Comparison of ENCODE assay signal across 12 cellular contexts in genomic region chr12:114698566-114699163, GRCh38. TPM values are rescaled to one million over a fixed set of nuclear protein-coding genes. Genes with fewer than 3 reads are reported as not detected.
DNase-seq lines count a peak whose midpoint lies in the region; ATAC-seq, FAIRE-seq and TF ChIP-seq lines count a peak whose summit lies in the region.
"Had no signal": no experiment of that assay in that cellular context is flagged by ENCODE, and none has a peak within 500 bp of the region (broad histone marks: within the 10 kb centered on the region; RNA-seq: fewer than 3 reads in every experiment).

No MANE protein-coding gene starts in this region.

- no peak for TF ChIP-seq EP300 in suprapubic skin (IDR thresholded peaks at IDR 0.05)

- 37% methylated on average over 6 of the region's 6 CpGs for WGBS in suprapubic skin

- H3K27ac ChIP-seq in lower lobe of right lung = no peak overlapping the region
- H3K27ac ChIP-seq in suprapubic skin = no peak overlapping the region

- H3K9me3 ChIP-seq in lower lobe of right lung (no peaks in the 10 kb centered on the region), suprapubic skin (no peaks in the 10 kb centered on the region)

- peak overlapping the region; percentile 43 for H3K4me3 ChIP-seq in HFF-Myc (replicated peaks; ENCODE audit: low read depth, low read length)
- peak overlapping the region; percentile 40 for H3K4me3 ChIP-seq in choroid plexus epithelial cell (ENCODE audit: low read depth, low read length)
- H3K4me3 ChIP-seq in lower lobe of right lung = peak overlapping the region; percentile 46
- H3K4me3 ChIP-seq in suprapubic skin = peak overlapping the region; percentile 51
- H3K4me3 ChIP-seq: lung had no signal

- peaks cover 71% of the 10 kb centered on the region for H3K27me3 ChIP-seq in lower lobe of right lung (ENCODE audit: low read depth)
- H3K27me3 ChIP-seq in suprapubic skin = peaks cover 84% of the 10 kb centered on the region

- TF ChIP-seq POLR2A in suprapubic skin (IDR thresholded peaks at IDR 0.05) (no peak), GM12891 (IDR thresholded peaks at IDR 0.05; ENCODE audit: low read depth, low read length) (no peak)

- H3K36me3 ChIP-seq in lower lobe of right lung (no peaks in the 10 kb centered on the region), suprapubic skin (no peaks in the 10 kb centered on the region)

- no peak for FAIRE-seq in GM12891 (lab: Jason Lieb, UNC)

- TF ChIP-seq CTCF in HFF-Myc (IDR thresholded peaks at IDR 0.05; ENCODE audit: low read depth, low read length, missing control alignments) (no peak), choroid plexus epithelial cell (conservative IDR thresholded peaks at IDR 0.05; ENCODE audit: low read depth, low read length) (no peak), lower lobe of right lung (IDR thresholded peaks at IDR 0.05) (no peak), suprapubic skin (IDR thresholded peaks at IDR 0.05) (no peak)

- DNase-seq in HFF-Myc (ENCODE audit: extremely low read depth, low read depth) (no peak), choroid plexus epithelial cell (ENCODE audit: low read depth) (no peak), lower lobe of right lung (no peak), suprapubic skin (ENCODE audit: low spot score in 2 of 2) (no peak), GM12891 (ENCODE audit: insufficient read length, low spot score) (no peak)
- no peak for DNase-seq in activated naive CD4-positive, alpha-beta T cell treated with anti-CD3 and anti-CD28 coated beads, Interleukin-2, amount 50 U/mL, for 16 hours
- DNase-seq: activated naive CD8-positive, alpha-beta T cell treated with anti-CD3 and anti-CD28 coated beads for 36 hours; stimulated activated CD4-positive, alpha-beta T cell treated with anti-CD3 and anti-CD28 coated beads, Interleukin-2, amount 100 ng/mL, for 24 hours; stimulated activated naive CD4-positive, alpha-beta T cell had no signal

- intact Hi-C loops in lower lobe of right lung (cut with DNase I) = no loop called here

- ATAC-seq in lower lobe of right lung (no peak), HG03159 (IDR thresholded peaks at IDR 0.05; ENCODE audit: unreplicated experiment) (no peak)
- ATAC-seq: SK-N-SH treated with all-trans-retinoic acid at 6 μM for 48 hours had no signal

- H3K4me1 ChIP-seq in lower lobe of right lung = no peaks in the 10 kb centered on the region
- peaks cover 21% of the 10 kb centered on the region for H3K4me1 ChIP-seq in suprapubic skin

TF ChIP-seq in GM12891, 5 proteins besides CTCF, POLR2A, EP300 and RAD21:
- TF ChIP-seq PAX5 (IDR thresholded peaks at IDR 0.05; ENCODE audit: insufficient read depth, low read length, severe bottlenecking) (no peak), TAF1 (IDR thresholded peaks at IDR 0.05; ENCODE audit: low read depth, low read length) (no peak), SPI1 (IDR thresholded peaks at IDR 0.05; ENCODE audit: low read depth, low read length) (no peak), POLR2AphosphoS5 (IDR thresholded peaks at IDR 0.05; ENCODE audit: low read depth, low read length) (no peak), POU2F2 (IDR thresholded peaks at IDR 0.05; ENCODE audit: low read depth, low read length) (no peak)

RNA-seq across cellular contexts. Expression of gene TBX3, which starts 14.7 kb away (rescaled TPM):
- total RNA-seq in lower lobe of right lung (50.9 TPM), suprapubic skin (10 to 100 TPM; 23.4 to 35.6 (median 28.7) TPM)
- polyA plus RNA-seq in GM12891 (2012; ENCODE audit: low read depth, missing spikeins) = 0.01 TPM
- total RNA-seq: activated naive CD8-positive, alpha-beta T cell treated with anti-CD3 and anti-CD28 coated beads for 36 hours had no signal
